ENCODE assay signal across 16 cellular contexts in genomic region chr5:77990020-77990419, GRCh38.
DNase-seq lines count a peak whose midpoint lies in the region; ATAC-seq and TF ChIP-seq lines count a peak whose summit lies in the region.
"Had no signal": no experiment of that assay in that cellular context is flagged by ENCODE, and none has a peak within 500 bp of the region (broad histone marks: within the 10 kb centered on the region; RNA-seq: fewer than 3 reads in every experiment).

No MANE protein-coding gene starts in this region.

- H3K9ac ChIP-seq in iPS-20b (ENCODE audit: low read depth, low read length), result no peak overlapping the region
- H3K9ac ChIP-seq: parathyroid adenoma had no signal

- peaks cover 3% of the 10 kb centered on the region for H3K36me3 Mint-ChIP-seq in activated CD4-positive, alpha-beta memory T cell treated with anti-CD3 and anti-CD28 coated beads for 36 hours

- TF ChIP-seq CTCF in foreskin fibroblast (IDR thresholded peaks at IDR 0.05; ENCODE audit: low read depth, low read length) (no peak), left lung (IDR thresholded peaks at IDR 0.05) (no peak)

- H3K9me3 Mint-ChIP-seq in activated CD4-positive, alpha-beta memory T cell treated with anti-CD3 and anti-CD28 coated beads for 36 hours, result no peaks in the 10 kb centered on the region

- H3K4me1 Mint-ChIP-seq in activated CD4-positive, alpha-beta memory T cell treated with anti-CD3 and anti-CD28 coated beads for 36 hours (ENCODE audit: low read depth), result no peaks in the 10 kb centered on the region

- H3K9me3 ChIP-seq in iPS-20b (ENCODE audit: insufficient read depth, low read depth, low read length) (no peaks in the 10 kb centered on the region), left lung (no peaks in the 10 kb centered on the region)
- H3K9me3 ChIP-seq: colonic mucosa had no signal

- H3K4me1 ChIP-seq in iPS-20b (ENCODE audit: insufficient read depth, low read length) (peaks cover 35% of the 10 kb centered on the region), left lung (no peaks in the 10 kb centered on the region)
- H3K4me1 ChIP-seq: colonic mucosa, foreskin keratinocyte, parathyroid adenoma had no signal

- H3K36me3 ChIP-seq in H7 (replicated peaks; ENCODE audit: control insufficient read depth, insufficient read depth, low read length) (no peaks in the 10 kb centered on the region), iPS-20b (ENCODE audit: insufficient read depth, low read depth, low read length) (no peaks in the 10 kb centered on the region), left lung (peaks cover 0 to 42% of the 10 kb centered on the region in 2 donors)
- H3K36me3 ChIP-seq: colonic mucosa had no signal

- H3K27me3 ChIP-seq in H7 (ENCODE audit: control insufficient read depth, insufficient read depth, low read length) (peaks cover 3% of the 10 kb centered on the region), iPS-20b (ENCODE audit: insufficient read depth, low read length) (peaks cover 61% of the 10 kb centered on the region), left lung (peaks cover 0 to 4% of the 10 kb centered on the region in 2 donors)
- H3K27me3 ChIP-seq: colonic mucosa had no signal

- H3K4me3 Mint-ChIP-seq in activated CD4-positive, alpha-beta memory T cell treated with anti-CD3 and anti-CD28 coated beads for 36 hours, result no peak overlapping the region

- POLR2A ChIA-PET in activated CD4-positive, alpha-beta memory T cell treated with anti-CD3 and anti-CD28 coated beads for 36 hours (lab: Charles Lee), result no interaction called here

- CTCF ChIA-PET in activated CD4-positive, alpha-beta memory T cell treated with anti-CD3 and anti-CD28 coated beads for 36 hours (lab: Charles Lee), result no interaction called here

- no peak for ATAC-seq in left lung
- ATAC-seq: foreskin keratinocyte had no signal

- intact Hi-C loops in activated CD4-positive, alpha-beta memory T cell treated with anti-CD3 and anti-CD28 coated beads for 36 hours (cut with micrococcal nuclease), result no loop called here
- intact Hi-C loops in left lung (cut with DNase I), result no loop called here

- DNase-seq in COLO829 (ENCODE audit: low spot score) (peak; percentile 17), H7 (peak; percentile 82), NCI-H82 treated with DMSO at 0.1 percent for 48 hours (lab: John Stamatoyannopoulos, UW; ENCODE audit: unreplicated experiment) (peak; percentile 22), foreskin fibroblast (no peak), left lung (no peak)
- no peak for DNase-seq in activated CD4-positive, alpha-beta memory T cell treated with anti-CD3 and anti-CD28 coated beads for 36 hours
- DNase-seq: activated CD4-positive, CD25-positive, alpha-beta regulatory T cell treated with anti-CD3 and anti-CD28 coated beads, Interleukin-2, amount 50 U/mL, for 72 hours; activated effector memory CD4-positive, alpha-beta T cell treated with anti-CD3 and anti-CD28 coated beads, Interleukin-2, amount 50 U/mL, for 16 hours; anterior cingulate cortex; colonic mucosa; foreskin keratinocyte; GF-D8; NCI-H1694 treated with DMSO at 0.1 percent for 48 hours; stimulated activated CD4-positive, alpha-beta T cell treated with anti-CD3 and anti-CD28 coated beads, Interleukin-1b, Interleukin-23, amount 100 ng/mL, for 48 hours had no signal

- H3K27ac ChIP-seq in iPS-20b (ENCODE audit: low read length) (no peak overlapping the region), left lung (no peak overlapping the region)
- H3K27ac ChIP-seq: colonic mucosa, foreskin keratinocyte, parathyroid adenoma had no signal

- H3K4me3 ChIP-seq in H7 (ENCODE audit: insufficient read depth, low read depth, low read length), result no peak overlapping the region
- H3K4me3 ChIP-seq in iPS-20b (ENCODE audit: low read length), result peak overlapping the region; percentile 27; the same call in 1 of the 2 replicates
- no peak overlapping the region for H3K4me3 ChIP-seq in foreskin fibroblast (ENCODE audit: low read depth in 1 of 2, low read length in 2 of 2)
- no peak overlapping the region for H3K4me3 ChIP-seq in left lung
- H3K4me3 ChIP-seq: colonic mucosa had no signal

- H3K27me3 Mint-ChIP-seq in activated CD4-positive, alpha-beta memory T cell treated with anti-CD3 and anti-CD28 coated beads for 36 hours, result no peaks in the 10 kb centered on the region

- H3K27ac Mint-ChIP-seq in activated CD4-positive, alpha-beta memory T cell treated with anti-CD3 and anti-CD28 coated beads for 36 hours, result no peak overlapping the region

Comparison
In these comparisons a context has a peak if more than half of its experiments do, and no peak if none do; other contexts are left out.
1. DNase-seq: peak in COLO829 (single experiment), H7 (single experiment) and NCI-H82 treated with DMSO at 0.1 percent for 48 hours (single experiment); none in activated CD4-positive, alpha-beta memory T cell treated with anti-CD3 and anti-CD28 coated beads for 36 hours (single experiment), foreskin fibroblast (0 of 2) and left lung (0 of 2).